ENCODE assay signal across 1 cellular context in the genomic region with DNA sequence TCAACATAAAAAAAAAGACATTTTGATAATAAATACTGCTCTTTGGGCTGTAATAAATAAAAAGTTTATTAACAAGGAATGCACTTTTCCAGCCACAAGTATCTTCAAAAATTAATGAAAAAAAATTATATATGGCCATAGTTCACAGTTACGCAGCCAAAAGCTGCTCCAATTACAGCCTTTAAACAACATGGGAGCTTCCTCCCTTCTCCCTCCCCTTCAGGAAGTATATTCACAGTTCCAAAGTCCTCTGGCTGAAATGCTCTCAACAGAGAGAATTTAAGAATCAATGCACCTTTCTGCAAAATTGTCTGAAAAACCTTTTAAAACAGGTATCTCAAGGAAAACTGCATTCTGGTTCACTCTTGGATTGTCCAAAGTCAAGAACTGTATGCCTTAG.
TF ChIP-seq lines count a peak whose summit lies in the region.

No MANE protein-coding gene starts in this region.

TF ChIP-seq in SK-N-SH, 30 proteins besides CTCF, POLR2A, EP300 and RAD21 (continued from another document):
- TF ChIP-seq, protein P1, sequence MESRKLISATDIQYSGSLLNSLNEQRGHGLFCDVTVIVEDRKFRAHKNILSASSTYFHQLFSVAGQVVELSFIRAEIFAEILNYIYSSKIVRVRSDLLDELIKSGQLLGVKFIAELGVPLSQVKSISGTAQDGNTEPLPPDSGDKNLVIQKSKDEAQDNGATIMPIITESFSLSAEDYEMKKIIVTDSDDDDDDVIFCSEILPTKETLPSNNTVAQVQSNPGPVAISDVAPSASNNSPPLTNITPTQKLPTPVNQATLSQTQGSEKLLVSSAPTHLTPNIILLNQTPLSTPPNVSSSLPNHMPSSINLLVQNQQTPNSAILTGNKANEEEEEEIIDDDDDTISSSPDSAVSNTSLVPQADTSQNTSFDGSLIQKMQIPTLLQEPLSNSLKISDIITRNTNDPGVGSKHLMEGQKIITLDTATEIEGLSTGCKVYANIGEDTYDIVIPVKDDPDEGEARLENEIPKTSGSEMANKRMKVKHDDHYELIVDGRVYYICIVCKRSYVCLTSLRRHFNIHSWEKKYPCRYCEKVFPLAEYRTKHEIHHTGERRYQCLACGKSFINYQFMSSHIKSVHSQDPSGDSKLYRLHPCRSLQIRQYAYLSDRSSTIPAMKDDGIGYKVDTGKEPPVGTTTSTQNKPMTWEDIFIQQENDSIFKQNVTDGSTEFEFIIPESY (IDR thresholded peaks at IDR 0.05; ENCODE audit: borderline replicate concordance, low read depth) = no peak
- TF ChIP-seq, protein P2, sequence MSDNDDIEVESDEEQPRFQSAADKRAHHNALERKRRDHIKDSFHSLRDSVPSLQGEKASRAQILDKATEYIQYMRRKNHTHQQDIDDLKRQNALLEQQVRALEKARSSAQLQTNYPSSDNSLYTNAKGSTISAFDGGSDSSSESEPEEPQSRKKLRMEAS (IDR thresholded peaks at IDR 0.05; ENCODE audit: low read depth) = no peak
- TF ChIP-seq MEF2A (IDR thresholded peaks at IDR 0.05; ENCODE audit: borderline replicate concordance, low read depth) (no peak), SIN3A (IDR thresholded peaks at IDR 0.05; ENCODE audit: borderline replicate concordance, low read depth, low read length) (no peak), TEAD4 (IDR thresholded peaks at IDR 0.05; ENCODE audit: borderline replicate concordance, insufficient read depth) (no peak), GATA2 (CRISPR knock-in tag; IDR thresholded peaks at IDR 0.05) (no peak), RXRA (IDR thresholded peaks at IDR 0.05; ENCODE audit: borderline replicate concordance, low read depth) (no peak), FOXJ3 (CRISPR knock-in tag; IDR thresholded peaks at IDR 0.05) (no peak), TAF1 (IDR thresholded peaks at IDR 0.05; ENCODE audit: borderline replicate concordance, low read depth, low read length) (no peak)
- TF ChIP-seq, protein P3, sequence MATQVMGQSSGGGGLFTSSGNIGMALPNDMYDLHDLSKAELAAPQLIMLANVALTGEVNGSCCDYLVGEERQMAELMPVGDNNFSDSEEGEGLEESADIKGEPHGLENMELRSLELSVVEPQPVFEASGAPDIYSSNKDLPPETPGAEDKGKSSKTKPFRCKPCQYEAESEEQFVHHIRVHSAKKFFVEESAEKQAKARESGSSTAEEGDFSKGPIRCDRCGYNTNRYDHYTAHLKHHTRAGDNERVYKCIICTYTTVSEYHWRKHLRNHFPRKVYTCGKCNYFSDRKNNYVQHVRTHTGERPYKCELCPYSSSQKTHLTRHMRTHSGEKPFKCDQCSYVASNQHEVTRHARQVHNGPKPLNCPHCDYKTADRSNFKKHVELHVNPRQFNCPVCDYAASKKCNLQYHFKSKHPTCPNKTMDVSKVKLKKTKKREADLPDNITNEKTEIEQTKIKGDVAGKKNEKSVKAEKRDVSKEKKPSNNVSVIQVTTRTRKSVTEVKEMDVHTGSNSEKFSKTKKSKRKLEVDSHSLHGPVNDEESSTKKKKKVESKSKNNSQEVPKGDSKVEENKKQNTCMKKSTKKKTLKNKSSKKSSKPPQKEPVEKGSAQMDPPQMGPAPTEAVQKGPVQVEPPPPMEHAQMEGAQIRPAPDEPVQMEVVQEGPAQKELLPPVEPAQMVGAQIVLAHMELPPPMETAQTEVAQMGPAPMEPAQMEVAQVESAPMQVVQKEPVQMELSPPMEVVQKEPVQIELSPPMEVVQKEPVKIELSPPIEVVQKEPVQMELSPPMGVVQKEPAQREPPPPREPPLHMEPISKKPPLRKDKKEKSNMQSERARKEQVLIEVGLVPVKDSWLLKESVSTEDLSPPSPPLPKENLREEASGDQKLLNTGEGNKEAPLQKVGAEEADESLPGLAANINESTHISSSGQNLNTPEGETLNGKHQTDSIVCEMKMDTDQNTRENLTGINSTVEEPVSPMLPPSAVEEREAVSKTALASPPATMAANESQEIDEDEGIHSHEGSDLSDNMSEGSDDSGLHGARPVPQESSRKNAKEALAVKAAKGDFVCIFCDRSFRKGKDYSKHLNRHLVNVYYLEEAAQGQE (IDR thresholded peaks at IDR 0.05; ENCODE audit: low read depth, low read length) = no peak
